ENCODE assay signal across 10 cellular contexts in the genomic region with DNA sequence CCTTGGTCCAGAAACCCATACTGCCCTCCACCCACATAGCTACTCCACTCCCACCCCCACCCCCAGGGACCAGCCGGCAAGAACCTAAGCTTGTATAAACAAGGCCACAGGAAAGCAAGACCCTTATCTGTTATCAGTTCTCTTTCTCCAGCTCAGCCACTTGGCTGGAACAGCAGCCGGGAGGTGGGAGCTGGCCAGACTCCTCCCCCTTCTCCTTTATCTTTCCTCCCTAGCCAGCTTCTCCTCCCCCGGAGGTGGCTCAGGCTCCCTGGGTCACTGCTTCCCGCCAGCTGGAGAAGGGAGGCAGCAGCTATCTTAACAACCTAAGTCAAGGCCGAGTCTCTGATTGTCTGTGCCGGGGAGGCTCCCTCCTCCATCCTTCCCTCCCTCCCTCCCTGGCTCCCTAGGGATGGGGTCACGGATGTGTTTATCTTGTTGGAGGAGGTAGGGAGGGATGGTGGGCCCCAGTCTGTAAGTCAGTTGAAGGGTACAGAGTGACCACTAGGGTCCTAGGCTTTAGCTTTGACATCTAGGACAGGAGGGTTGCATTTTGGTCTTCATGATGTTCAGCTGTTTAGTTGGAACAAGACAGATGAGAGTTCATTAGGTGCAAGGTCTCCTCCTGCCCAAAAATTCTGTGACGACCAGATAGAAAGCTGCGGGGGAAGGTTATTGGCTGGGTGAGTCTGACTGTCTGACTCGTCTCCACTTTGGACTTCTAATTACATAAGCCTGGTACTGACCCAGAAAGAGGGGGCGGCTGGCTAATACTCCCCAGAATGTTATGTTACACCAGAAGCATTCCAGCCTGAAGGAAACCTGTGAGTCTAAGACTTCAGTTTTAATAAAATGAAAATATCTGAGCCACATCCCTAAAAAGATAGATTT. TPM values are rescaled to one million over a fixed set of nuclear protein-coding genes. Genes with fewer than 3 reads are reported as not detected.
DNase-seq lines count a peak whose midpoint lies in the region; ATAC-seq, FAIRE-seq and TF ChIP-seq lines count a peak whose summit lies in the region.
"Had no signal": no experiment of that assay in that cellular context is flagged by ENCODE, and none has a peak within 500 bp of the region (broad histone marks: within the 10 kb centered on the region; RNA-seq: fewer than 3 reads in every experiment).

No MANE protein-coding gene starts in this region.

- H3K27ac Mint-ChIP-seq in astrocyte (ENCODE audit: unreplicated experiment) = peak overlapping the region; percentile 53
- no peak overlapping the region for H3K27ac Mint-ChIP-seq in activated naive CD4-positive, alpha-beta T cell treated with anti-CD3 and anti-CD28 coated beads, Interleukin-2, amount 10 ng/mL, durations not matched to agents 7 days and 5 days

- no peaks in the 10 kb centered on the region for H3K9me3 Mint-ChIP-seq in astrocyte (ENCODE audit: unreplicated experiment)
- H3K9me3 Mint-ChIP-seq in activated naive CD4-positive, alpha-beta T cell treated with anti-CD3 and anti-CD28 coated beads, Interleukin-2, amount 10 ng/mL, durations not matched to agents 7 days and 5 days = no peaks in the 10 kb centered on the region

- H3K36me3 ChIP-seq in astrocyte (ENCODE audit: insufficient read depth, low read length) (no peaks in the 10 kb centered on the region), thoracic aorta (no peaks in the 10 kb centered on the region)
- H3K36me3 ChIP-seq: SJSA1 had no signal

- H3K4me3 Mint-ChIP-seq in astrocyte (ENCODE audit: unreplicated experiment) = no peak overlapping the region
- H3K4me3 Mint-ChIP-seq in activated naive CD4-positive, alpha-beta T cell treated with anti-CD3 and anti-CD28 coated beads, Interleukin-2, amount 10 ng/mL, durations not matched to agents 7 days and 5 days = no peak overlapping the region

- H3K4me2 ChIP-seq in astrocyte (ENCODE audit: low read length) = peak overlapping the region; percentile 37

- no peaks in the 10 kb centered on the region for H3K27me3 ChIP-seq in astrocyte (ENCODE audit: insufficient read depth, low read length)
- no peaks in the 10 kb centered on the region for H3K27me3 ChIP-seq in thoracic aorta (replicated peaks; ENCODE audit: insufficient read depth)
- H3K27me3 ChIP-seq: SJSA1 had no signal

- H4K20me1 ChIP-seq in astrocyte (ENCODE audit: insufficient read depth, low read length) = no peaks in the 10 kb centered on the region

- H3K79me2 ChIP-seq in astrocyte (ENCODE audit: insufficient read depth, low read length) = no peaks in the 10 kb centered on the region

- no peaks in the 10 kb centered on the region for H3K36me3 Mint-ChIP-seq in astrocyte (ENCODE audit: low read depth, unreplicated experiment)
- H3K36me3 Mint-ChIP-seq in activated naive CD4-positive, alpha-beta T cell treated with anti-CD3 and anti-CD28 coated beads, Interleukin-2, amount 10 ng/mL, durations not matched to agents 7 days and 5 days = no peaks in the 10 kb centered on the region

- no peak for FAIRE-seq in astrocyte (lab: Jason Lieb, UNC)

- H3K27me3 Mint-ChIP-seq in astrocyte (ENCODE audit: low read depth, unreplicated experiment) = peaks cover 20% of the 10 kb centered on the region
- H3K27me3 Mint-ChIP-seq in activated naive CD4-positive, alpha-beta T cell treated with anti-CD3 and anti-CD28 coated beads, Interleukin-2, amount 10 ng/mL, durations not matched to agents 7 days and 5 days = peaks cover 30% of the 10 kb centered on the region

- peaks cover 15% of the 10 kb centered on the region for H3K4me1 ChIP-seq in astrocyte (ENCODE audit: insufficient read depth, low read length)
- peaks cover 12 to 21% of the 10 kb centered on the region in 2 donors for H3K4me1 ChIP-seq in thoracic aorta (ENCODE audit: control insufficient read depth in 1 of 2, low read depth in 2 of 2)
- H3K4me1 ChIP-seq: SJSA1 had no signal

- H2AFZ ChIP-seq in astrocyte (ENCODE audit: low read depth, low read length) = peak overlapping the region; percentile 32

- intact Hi-C loops in left colon (cut with DNase I, micrococcal nuclease) = no loop called here

- CTCF ChIA-PET in activated naive CD4-positive, alpha-beta T cell treated with anti-CD3 and anti-CD28 coated beads, Interleukin-2, amount 10 ng/mL, durations not matched to agents 7 days and 5 days (lab: Charles Lee) = no interaction called here

- peak; percentile 85 for ATAC-seq in left colon
- ATAC-seq in thoracic aorta (ENCODE audit: insufficient number of reproducible peaks, low FRiP score, low read depth) = no peak

- H3K9ac ChIP-seq in astrocyte (ENCODE audit: low read length) = no peak overlapping the region

- peak; percentile 74 for DNase-seq in HuH-7 (ENCODE audit: low spot score)
- peak; percentile 63 for DNase-seq in astrocyte (ENCODE audit: low read depth)
- peak; percentile 40 to 45 for DNase-seq in left colon
- no peak for DNase-seq in thoracic aorta (ENCODE audit: low spot score)
- DNase-seq in T-helper 1 cell = no peak
- DNase-seq in GM19238 (ENCODE audit: insufficient read length, low spot score) = no peak
- DNase-seq in activated naive CD4-positive, alpha-beta T cell treated with anti-CD3 and anti-CD28 coated beads, Interleukin-2, amount 10 ng/mL, durations not matched to agents 7 days and 5 days = no peak
- DNase-seq in stimulated activated CD4-positive, alpha-beta T cell treated with anti-CD3 and anti-CD28 coated beads, Interleukin-12 subunit alpha, Interleukin-12 subunit beta, amount 100 ng/mL, for 4 hours = no peak
- DNase-seq: amygdala had no signal

- peaks cover 8% of the 10 kb centered on the region for H3K4me1 Mint-ChIP-seq in astrocyte (ENCODE audit: low read depth, unreplicated experiment)
- H3K4me1 Mint-ChIP-seq in activated naive CD4-positive, alpha-beta T cell treated with anti-CD3 and anti-CD28 coated beads, Interleukin-2, amount 10 ng/mL, durations not matched to agents 7 days and 5 days = peaks cover 22% of the 10 kb centered on the region

- TF ChIP-seq CTCF in astrocyte (IDR thresholded peaks at IDR 0.05; ENCODE audit: insufficient read depth, low read depth, low read length) (no peak), thoracic aorta (IDR thresholded peaks at IDR 0.05) (no peak)

- H3K9me3 ChIP-seq in astrocyte (ENCODE audit: insufficient read depth, low read depth, low read length) (no peaks in the 10 kb centered on the region), thoracic aorta (no peaks in the 10 kb centered on the region)
- H3K9me3 ChIP-seq: SJSA1 had no signal

- H3K27ac ChIP-seq in astrocyte (ENCODE audit: low read depth, low read length) (no peak overlapping the region), thoracic aorta (peak overlapping the region; percentile 13 to 47)
- H3K27ac ChIP-seq: SJSA1 had no signal

- H3K4me3 ChIP-seq in astrocyte (ENCODE audit: insufficient read depth, low read depth, low read length) (no peak overlapping the region), thoracic aorta (no peak overlapping the region)
- H3K4me3 ChIP-seq: SJSA1 had no signal

RNA-seq across cellular contexts. Expression of gene ZFP36L1, which starts 29.7 kb away (rescaled TPM):
- total RNA-seq in astrocyte (210 and 219 TPM in 2 replicates), left colon (100 to 1,000 TPM in 1 of 2 donors, 10 to 100 TPM in 1; 79.2 to 127 TPM), thoracic aorta (100 to 1,000 TPM; 233 to 326 TPM)

Comparison
In these comparisons a context has a peak if more than half of its experiments do, and no peak if none do; other contexts are left out.
1. DNase-seq: peak in HuH-7 (single experiment), astrocyte (single experiment) and left colon (2 of 2); none in thoracic aorta (single experiment), T-helper 1 cell (0 of 5), GM19238 (single experiment), activated naive CD4-positive, alpha-beta T cell treated with anti-CD3 and anti-CD28 coated beads, Interleukin-2, amount 10 ng/mL, durations not matched to agents 7 days and 5 days (single experiment) and stimulated activated CD4-positive, alpha-beta T cell treated with anti-CD3 and anti-CD28 coated beads, Interleukin-12 subunit alpha, Interleukin-12 subunit beta, amount 100 ng/mL, for 4 hours (single experiment).